20 cellular contexts compared by ENCODE assay signal in genomic region chr3:109353057-109353456, GRCh38. TPM values are rescaled to one million over a fixed set of nuclear protein-coding genes. Genes with fewer than 3 reads are reported as not detected.
"Had no signal": no experiment of that assay in that cellular context is flagged by ENCODE, and none has a peak within 500 bp of the region (broad histone marks: within the 10 kb centered on the region; RNA-seq: fewer than 3 reads in every experiment).

No MANE protein-coding gene starts in this region.

- H3K4me2 ChIP-seq: smooth muscle cell had no signal

- H3K27me3 ChIP-seq: stomach, vagina had no signal

- H3K9me3 ChIP-seq: stomach, vagina had no signal

- ATAC-seq: activated naive CD4-positive, alpha-beta T cell treated with anti-CD3 and anti-CD28 coated beads, Interleukin-2, amount 50 U/mL, for 72 hours; left cardiac atrium; natural killer cell; sciatic nerve; stimulated activated effector memory CD8-positive, alpha-beta T cell treated with anti-CD3 and anti-CD28 coated beads, Interleukin-12 subunit alpha, Interleukin-12 subunit beta, amount 100 ng/mL, for 72 hours had no signal

- DNase-seq: activated CD4-positive, alpha-beta T cell treated with anti-CD3 and anti-CD28 coated beads for 1 hour; activated CD8-positive, alpha-beta memory T cell treated with anti-CD3 and anti-CD28 coated beads for 24 hours; activated CD8-positive, alpha-beta memory T cell treated with anti-CD3 and anti-CD28 coated beads, Interleukin-2, amount 50 U/mL, for 48 hours; activated gamma-delta T cell treated with Interleukin-2 at 50 U/mL for 16 hours; activated T-cell treated with anti-CD3 and anti-CD28 coated beads, Interleukin-2, amount 50 U/mL, for 48 hours; amniotic stem cell; dorsolateral prefrontal cortex; left cardiac atrium; natural killer cell; stimulated activated CD4-positive, alpha-beta T cell treated with anti-CD3 and anti-CD28 coated beads, Interleukin-4, amount 100 ng/mL, for 24 hours; stomach; T-helper 2 cell had no signal

- H3K27ac ChIP-seq: dorsolateral prefrontal cortex, epithelial cell of prostate, stomach, vagina, VCaP had no signal

- H3K4me1 ChIP-seq: vagina had no signal

- H3K4me3 ChIP-seq: dorsolateral prefrontal cortex, smooth muscle cell, stomach, vagina had no signal

- H3K36me3 ChIP-seq: stomach, vagina had no signal

RNA-seq across cellular contexts. Expression of gene DPPA4, which starts 15.7 kb away (rescaled TPM):
- polyA plus RNA-seq: stomach had no signal

RNA-seq across cellular contexts. Expression of gene DPPA2, which starts 36.7 kb away (rescaled TPM):
- polyA plus RNA-seq: fibroblast of lung, stomach had no signal
